Comparison of ENCODE assay signal across 2 cellular contexts in genomic region chr11:13329670-13330401, GRCh38.
TF ChIP-seq lines count a peak whose summit lies in the region.

No MANE protein-coding gene starts in this region.

TF ChIP-seq in liver, 16 proteins besides CTCF, POLR2A, EP300 and RAD21 (continued from another document):
- TF ChIP-seq, protein P1, sequence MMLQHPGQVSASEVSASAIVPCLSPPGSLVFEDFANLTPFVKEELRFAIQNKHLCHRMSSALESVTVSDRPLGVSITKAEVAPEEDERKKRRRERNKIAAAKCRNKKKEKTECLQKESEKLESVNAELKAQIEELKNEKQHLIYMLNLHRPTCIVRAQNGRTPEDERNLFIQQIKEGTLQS (IDR thresholded peaks at IDR 0.05), result no peak
- TF ChIP-seq NR2F2 (IDR thresholded peaks at IDR 0.05), result no peak
- no peak for TF ChIP-seq GABPA (IDR thresholded peaks at IDR 0.05 in 1 of 2, conservative IDR thresholded peaks at IDR 0.05 in 1 of 2)
- TF ChIP-seq FOXA2 (IDR thresholded peaks at IDR 0.05), result no peak
- TF ChIP-seq SP1 (IDR thresholded peaks at IDR 0.05), result no peak
- no peak for TF ChIP-seq HNF4G (IDR thresholded peaks at IDR 0.05)
- no peak for TF ChIP-seq FOXA1 (IDR thresholded peaks at IDR 0.05)
- TF ChIP-seq MAX (IDR thresholded peaks at IDR 0.05), result no peak
- TF ChIP-seq ZBTB33 (IDR thresholded peaks at IDR 0.05), result no peak
- TF ChIP-seq JUND (IDR thresholded peaks at IDR 0.05), result no peak
- no peak for TF ChIP-seq YY1 (IDR thresholded peaks at IDR 0.05)
- no peak for TF ChIP-seq HNF4A (conservative IDR thresholded peaks at IDR 0.05)
- no peak for TF ChIP-seq RXRA (IDR thresholded peaks at IDR 0.05)
- no peak for TF ChIP-seq TAF1 (conservative IDR thresholded peaks at IDR 0.05)
- TF ChIP-seq REST (IDR thresholded peaks at IDR 0.05), result no peak

TF ChIP-seq in HepG2, 621 proteins besides CTCF, POLR2A, EP300 and RAD21 (continued from another document):
- TF ChIP-seq MAFK (conservative IDR thresholded peaks at IDR 0.05 in 1 of 2, IDR thresholded peaks at IDR 0.05 in 1 of 2; ENCODE audit: low read length in 2 of 2), result 0 out of 4 replicates have a peak, but pooled peaks of 1 of the 2 experiments have one; percentile 5
TF ChIP-seq in HepG2: peak in this region for 1.
